Comparison of ENCODE assay signal across 17 cellular contexts in the genomic region with DNA sequence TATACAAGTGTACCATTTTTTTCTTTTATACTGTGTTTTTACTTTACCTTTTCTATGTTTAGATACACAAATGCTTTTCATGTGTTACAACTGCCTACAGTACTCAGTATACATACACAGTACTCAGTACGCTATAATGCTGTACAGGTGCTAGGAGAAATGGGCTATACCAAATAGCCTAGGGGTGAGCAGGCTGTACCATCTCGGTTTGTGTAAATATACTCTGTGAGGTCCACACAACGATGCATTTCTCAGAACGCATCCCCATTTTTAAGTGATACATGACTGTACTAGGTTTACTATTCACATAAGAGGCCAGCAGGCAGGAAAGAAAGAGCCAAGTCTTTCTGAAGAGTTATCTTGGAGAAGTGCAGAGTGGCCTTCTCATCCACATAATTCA.
"Had no signal": no experiment of that assay in that cellular context is flagged by ENCODE, and none has a peak within 500 bp of the region (broad histone marks: within the 10 kb centered on the region; RNA-seq: fewer than 3 reads in every experiment).

No MANE protein-coding gene starts in this region.

- H3K27me3 ChIP-seq: esophagus muscularis mucosa, gastrocnemius medialis had no signal

- H3K4me1 ChIP-seq: gastrocnemius medialis, heart right ventricle, pancreas had no signal

- H3K9me3 ChIP-seq: esophagus muscularis mucosa, gastrocnemius medialis, heart right ventricle, pancreas had no signal

- H3K4me2 ChIP-seq: smooth muscle cell had no signal

- H3K4me3 ChIP-seq: esophagus muscularis mucosa, gastrocnemius medialis, heart right ventricle, pancreas, smooth muscle cell had no signal

- FAIRE-seq: islet of Langerhans had no signal

- H3K36me3 ChIP-seq: esophagus muscularis mucosa, gastrocnemius medialis, heart right ventricle, pancreas had no signal

- H3K27ac ChIP-seq: epithelial cell of prostate, esophagus muscularis mucosa, gastrocnemius medialis, heart right ventricle, pancreas had no signal

- DNase-seq: effector memory CD8-positive, alpha-beta T cell; gastrocnemius medialis; heart right ventricle; hypothalamus; kidney glomerular epithelial cell; mesendoderm; naive B cell; occipital lobe; pancreas; right cardiac atrium; stimulated activated CD4-positive, alpha-beta T cell treated with anti-CD3 and anti-CD28 coated beads, Interleukin-2, amount 100 ng/mL, for 48 hours; stimulated activated naive CD4-positive, alpha-beta T cell treated with Interleukin-2 at 50 U/mL for 16 hours; trophoblast cell had no signal
